In genomic region chr7:141739250-141739649, GRCh38 we compare ENCODE assay signal across 10 cellular contexts. TPM values are rescaled to one million over a fixed set of nuclear protein-coding genes. Genes with fewer than 3 reads are reported as not detected.
A peak's percentile ranks its signal among the peaks of the same experiment; 100 is the strongest.
DNase-seq lines count a peak whose midpoint lies in the region; ATAC-seq, FAIRE-seq and TF ChIP-seq lines count a peak whose summit lies in the region.
"Had no signal": no experiment of that assay in that cellular context is flagged by ENCODE, and none has a peak within 500 bp of the region (broad histone marks: within the 10 kb centered on the region; RNA-seq: fewer than 3 reads in every experiment).

No MANE protein-coding gene starts in this region.

- no peak for TF ChIP-seq EP300 in HepG2 (IDR thresholded peaks at IDR 0.05; ENCODE audit: low read depth in 2 of 2, low read length in 2 of 2)
- TF ChIP-seq EP300 in HepG2 (CRISPR knock-in tag; IDR thresholded peaks at IDR 0.05; ENCODE audit: borderline replicate concordance) = no peak
- TF ChIP-seq EP300 in tibial nerve (IDR thresholded peaks at IDR 0.05) = no peak

- H3K4me2 ChIP-seq in HepG2 (ENCODE audit: low read depth, low read length) = peak overlapping the region; percentile 85

- no TSS peak for BruUV-seq in HepG2 (replicated peaks; lab: Mats Ljungman, UMichigan)

- no peak for DNase-seq in heart left ventricle
- DNase-seq in Right ventricle myocardium superior = no peak
- DNase-seq in ascending aorta (ENCODE audit: low spot score in 2 of 2) = no peak
- no peak for DNase-seq in HepG2 (ENCODE audit: low spot score)
- no peak for DNase-seq in vagina (ENCODE audit: extremely low spot score in 2 of 2)
- no peak for DNase-seq in stimulated activated CD4-positive, alpha-beta T cell treated with anti-CD3 and anti-CD28 coated beads, Interleukin-4, amount 100 ng/mL, for 24 hours
- no peak for DNase-seq in SKM-1 treated with dmso at 0.1 percent for 144 hours (lab: John Stamatoyannopoulos, UW; ENCODE audit: unreplicated experiment)
- DNase-seq in tibial nerve (ENCODE audit: low spot score in 2 of 2) = no peak
- DNase-seq: NCI-H345 had no signal

- whole genome bisulfite sequencing in heart left ventricle, 4 donors = 49 to 74% (median 68%) methylated on average over 3 of the region's 3 CpGs
- 44% methylated on average over 3 of the region's 3 CpGs for WGBS in HepG2 (ENCODE audit: low lambda C conversion rate)
- WGBS in tibial nerve, 2 donors = 46 to 66% methylated on average over 3 of the region's 3 CpGs

- H3K9me3 ChIP-seq in heart left ventricle (no peaks in the 10 kb centered on the region), ascending aorta (no peaks in the 10 kb centered on the region), HepG2 (ENCODE audit: low read length) (no peaks in the 10 kb centered on the region), vagina (no peaks in the 10 kb centered on the region), tibial nerve (no peaks in the 10 kb centered on the region)

- H3K27ac ChIP-seq in heart left ventricle (peak overlapping the region in 1 of 12 donors; percentile 87), ascending aorta (peak overlapping the region in 1 of 2 donors; percentile 81), HepG2 (ENCODE audit: extremely low read length, insufficient read depth, low read length) (peak overlapping the region; percentile 81), vagina (no peak overlapping the region), tibial nerve (no peak overlapping the region)

- TF ChIP-seq CTCF in heart left ventricle (IDR thresholded peaks at IDR 0.05) (no peak), ascending aorta (IDR thresholded peaks at IDR 0.05) (no peak), HepG2 (CRISPR knock-in tag; IDR thresholded peaks at IDR 0.05) (no peak), vagina (IDR thresholded peaks at IDR 0.05) (no peak), tibial nerve (IDR thresholded peaks at IDR 0.05) (no peak)

- peaks cover 32% of the 10 kb centered on the region for H3K79me2 ChIP-seq in HepG2 (ENCODE audit: insufficient read depth, low read length)

- CTCF ChIA-PET in HepG2 (lab: Yijun Ruan, JAX; ENCODE audit: low intra/inter-chr PET ratio, low total read pairs) = interaction anchor here (2.5 kb wide), 1 partner anchor 85 kb away, joined by 16 read pairs; no protein-coding TSS in a partner anchor

- FAIRE-seq in HepG2 (lab: Jason Lieb, UNC) = no peak

- TF ChIP-seq RAD21 in HepG2 (CRISPR knock-in tag; IDR thresholded peaks at IDR 0.05) = no peak

- H3K27me3 ChIP-seq in heart left ventricle (no peaks in the 10 kb centered on the region), ascending aorta (no peaks in the 10 kb centered on the region), HepG2 (ENCODE audit: control insufficient read depth in 1 of 2, insufficient read depth in 2 of 2, low read length in 2 of 2) (no peaks in the 10 kb centered on the region; a peak in 1 of 5 replicates), vagina (no peaks in the 10 kb centered on the region), tibial nerve (no peaks in the 10 kb centered on the region)

- no peak for ATAC-seq in heart left ventricle
- ATAC-seq in Right ventricle myocardium superior (ENCODE audit: poor library complexity) = no peak
- no peak for ATAC-seq in HepG2

- H3K4me3 ChIP-seq in heart left ventricle (peak overlapping the region in 8 of 12 donors; percentile 63 to 84 (median 74)), ascending aorta (peak overlapping the region; percentile 70 to 73), HepG2 (replicated peaks in 1 of 3; ENCODE audit: insufficient read depth in 1 of 3, low read depth in 2 of 3, low read length in 3 of 3) (peak overlapping the region; percentile 84 to 93 (median 85)), vagina (peak overlapping the region; percentile 66 to 70), tibial nerve (peak overlapping the region in 1 of 4 donors; percentile 65)

- no peak overlapping the region for H2AFZ ChIP-seq in HepG2 (ENCODE audit: low read length)

- no peak for TF ChIP-seq POLR2A in heart left ventricle (IDR thresholded peaks at IDR 0.05)
- no peak for TF ChIP-seq POLR2A in HepG2 (IDR thresholded peaks at IDR 0.05; ENCODE audit: insufficient read depth in 1 of 2, low read depth in 2 of 2, low read length in 2 of 2)
- no peak for TF ChIP-seq POLR2A in vagina (IDR thresholded peaks at IDR 0.05)
- TF ChIP-seq POLR2A in tibial nerve (IDR thresholded peaks at IDR 0.05) = no peak

- POLR2A ChIA-PET in HepG2 (lab: Yijun Ruan, JAX) = interaction anchor here (1.4 kb wide), 1 partner anchor 188 kb away, joined by 6 read pairs; the partner anchor contains the start of gene AGK

- H3K9ac ChIP-seq in HepG2 (ENCODE audit: insufficient read depth, low read depth, low read length) = peak overlapping the region; percentile 82

- intact Hi-C loops in heart left ventricle (cut with DNase I) (loop anchor here in 8 of 10 donors (2.0 to 10.0 kb wide), 6 partner anchors 74 to 187 kb away; partner anchors contain the start of gene AGK (in 1 of the 8)), Right ventricle myocardium superior (cut with DNase I) (no loop called here), ascending aorta (cut with DNase I) (loop anchor here (2.0 to 5.0 kb wide), 3 partner anchors 36 to 187 kb away; partner anchors contain the start of genes AGK and DENND11), HepG2 (cut with micrococcal nuclease; ENCODE audit: unreplicated experiment) (loop anchor here (2.0 kb wide), 1 partner anchor 42 kb away; no protein-coding TSS in a partner anchor), vagina (cut with DNase I) (loop anchor here (10.0 kb wide), 1 partner anchor 84 kb away; no protein-coding TSS in a partner anchor)

- H4K20me1 ChIP-seq in HepG2 (ENCODE audit: insufficient read depth, low read length) = no peaks in the 10 kb centered on the region

- in situ Hi-C loops in HepG2 (cut with HindIII; ENCODE audit: extremely low pct_ligation_motif_present, low pct_unique_long_range_greater_than_20kb) = loop anchor here (10.0 kb wide), 1 partner anchor 84 kb away; no protein-coding TSS in a partner anchor

- H3K36me3 ChIP-seq in heart left ventricle (peaks cover 0 to 51% (median 43%) of the 10 kb centered on the region in 9 donors), ascending aorta (peaks cover 29 to 32% of the 10 kb centered on the region in 2 donors), HepG2 (replicated peaks in 1 of 2; ENCODE audit: control insufficient read depth in 1 of 2, insufficient read depth in 2 of 2, low read length in 2 of 2) (peaks cover 14 to 38% of the 10 kb centered on the region in 2 experiments), vagina (peaks cover 0 to 36% of the 10 kb centered on the region in 2 donors), tibial nerve (peaks cover 0 to 44% (median 14%) of the 10 kb centered on the region in 3 donors)

- peaks cover 0 to 31% (median 17%) of the 10 kb centered on the region in 12 donors for H3K4me1 ChIP-seq in heart left ventricle
- peaks cover 2 to 10% of the 10 kb centered on the region in 2 donors for H3K4me1 ChIP-seq in ascending aorta
- peaks cover 29% of the 10 kb centered on the region for H3K4me1 ChIP-seq in HepG2 (ENCODE audit: insufficient read depth, low read length)
- peaks cover 34% of the 10 kb centered on the region for H3K4me1 ChIP-seq in vagina
- peaks cover 0 to 31% (median 6%) of the 10 kb centered on the region in 4 donors for H3K4me1 ChIP-seq in tibial nerve

RNA-seq across cellular contexts. Expression of gene SSBP1, which starts 1.1 kb away (rescaled TPM):
- total RNA-seq in heart left ventricle = 100 to 1,000 TPM in 6 of 9 donors, 10 to 100 TPM in 3; 95.5 to 120 (median 104) TPM
- 100 to 1,000 TPM; 252 to 268 TPM for polyA plus RNA-seq in heart left ventricle
- 116 TPM for total RNA-seq in Right ventricle myocardium superior
- 19.2 TPM for total RNA-seq in ascending aorta
- total RNA-seq in HepG2 (2016; rRNA removed; fragmentation: Illumina TruSeq; extraction: Trizol) = 254 and 363 TPM in 2 replicates
- total RNA-seq in HepG2 (2016; cell fraction: cytosol; rRNA removed; fragmentation: Illumina TruSeq; extraction: Trizol; ENCODE audit: low read depth) = 86.1 and 88.6 TPM in 2 replicates
- 267 and 364 TPM in 2 replicates for total RNA-seq in HepG2 (2016; cell fraction: insoluble cytoplasmic fraction; rRNA removed; fragmentation: Illumina TruSeq; extraction: Trizol)
- 74.3 and 78.8 TPM in 2 replicates for total RNA-seq in HepG2 (2016; cell fraction: membrane; rRNA removed; fragmentation: Illumina TruSeq; extraction: Trizol)
- total RNA-seq in HepG2 (2016; cell fraction: nucleus; rRNA removed; fragmentation: Illumina TruSeq; extraction: Trizol) = 124 TPM in 2 replicates
- polyA plus RNA-seq in HepG2 (2011; rRNA removed) = 52.9 and 64.4 TPM in 2 replicates
- 35.9 and 51.3 TPM in 2 replicates for polyA plus RNA-seq in HepG2 (2011; cell fraction: cytosol; rRNA removed)
- polyA plus RNA-seq in HepG2 (2011; cell fraction: nucleus; rRNA removed) = 24.0 and 27.9 TPM in 2 replicates
- polyA plus RNA-seq in HepG2 (2012) = 106 and 158 TPM in 2 replicates
- polyA plus RNA-seq in HepG2 (2016; cell fraction: cytosol; fragmentation: Illumina TruSeq; extraction: Trizol; ENCODE audit: low read depth) = 90.2 and 95.1 TPM in 2 replicates
- 372 and 403 TPM in 2 replicates for polyA plus RNA-seq in HepG2 (2016; cell fraction: insoluble cytoplasmic fraction; fragmentation: Illumina TruSeq; extraction: Trizol; ENCODE audit: low read depth)
- polyA plus RNA-seq in HepG2 (2016; cell fraction: membrane; fragmentation: Illumina TruSeq; extraction: Trizol; ENCODE audit: low read depth) = 62.4 and 68.6 TPM in 2 replicates
- polyA plus RNA-seq in HepG2 (2016; cell fraction: nucleus; fragmentation: Illumina TruSeq; extraction: Trizol; ENCODE audit: insufficient read depth, low read depth) = 142 and 144 TPM in 2 replicates
- polyA minus RNA-seq in HepG2 (2011; rRNA and poly(A)+ RNA removed; ENCODE audit: low replicate concordance) = 22.8 and 40.3 TPM in 2 replicates
- 20.9 and 24.2 TPM in 2 replicates for polyA minus RNA-seq in HepG2 (2011; cell fraction: cytosol; rRNA and poly(A)+ RNA removed)
- 119 and 126 TPM in 2 replicates for polyA minus RNA-seq in HepG2 (2011; cell fraction: nucleus; rRNA and poly(A)+ RNA removed)
- 74.4 TPM for total RNA-seq in vagina
- total RNA-seq in tibial nerve = 10 to 100 TPM; 77.9 to 96.3 (median 87.0) TPM

RNA-seq across cellular contexts. Expression of gene TAS2R3, which starts 24.6 kb away (rescaled TPM):
- 1 to 10 TPM in 1 of 9 donors, under 1 TPM in 5, not detected in 3; 0.25 to 1.2 (median 0.58) TPM for total RNA-seq in heart left ventricle
- polyA plus RNA-seq in heart left ventricle = not detected
- 0.32 TPM for total RNA-seq in Right ventricle myocardium superior
- total RNA-seq in ascending aorta = 6.6 TPM
- total RNA-seq in HepG2 (2016; rRNA removed; fragmentation: Illumina TruSeq; extraction: Trizol) = 0.55 and 1.1 TPM in 2 replicates
- total RNA-seq in HepG2 (2016; cell fraction: cytosol; rRNA removed; fragmentation: Illumina TruSeq; extraction: Trizol; ENCODE audit: low read depth) = not detected in 2 replicates
- 1.2 TPM in 1 of 2 replicates, not detected in the other for total RNA-seq in HepG2 (2016; cell fraction: insoluble cytoplasmic fraction; rRNA removed; fragmentation: Illumina TruSeq; extraction: Trizol)
- total RNA-seq in HepG2 (2016; cell fraction: membrane; rRNA removed; fragmentation: Illumina TruSeq; extraction: Trizol) = not detected in 2 replicates
- 6.7 TPM in 2 replicates for total RNA-seq in HepG2 (2016; cell fraction: nucleus; rRNA removed; fragmentation: Illumina TruSeq; extraction: Trizol)
- polyA plus RNA-seq in HepG2 (2011; rRNA removed) = 0.72 and 0.74 TPM in 2 replicates
- not detected in 2 replicates for polyA plus RNA-seq in HepG2 (2011; cell fraction: cytosol; rRNA removed)
- polyA plus RNA-seq in HepG2 (2011; cell fraction: nucleus; rRNA removed) = 3.0 and 3.9 TPM in 2 replicates
- polyA plus RNA-seq in HepG2 (2012) = 0.24 TPM in 1 of 2 replicates, not detected in the other
- not detected in 2 replicates for polyA plus RNA-seq in HepG2 (2016; cell fraction: cytosol; fragmentation: Illumina TruSeq; extraction: Trizol; ENCODE audit: low read depth)
- polyA plus RNA-seq in HepG2 (2016; cell fraction: insoluble cytoplasmic fraction; fragmentation: Illumina TruSeq; extraction: Trizol; ENCODE audit: low read depth) = not detected in 2 replicates
- not detected in 2 replicates for polyA plus RNA-seq in HepG2 (2016; cell fraction: membrane; fragmentation: Illumina TruSeq; extraction: Trizol; ENCODE audit: low read depth)
- polyA plus RNA-seq in HepG2 (2016; cell fraction: nucleus; fragmentation: Illumina TruSeq; extraction: Trizol; ENCODE audit: insufficient read depth, low read depth) = 1.0 TPM in 1 of 2 replicates, not detected in the other
- 4.3 and 5.1 TPM in 2 replicates for polyA minus RNA-seq in HepG2 (2011; rRNA and poly(A)+ RNA removed; ENCODE audit: low replicate concordance)
- not detected in 2 replicates for polyA minus RNA-seq in HepG2 (2011; cell fraction: cytosol; rRNA and poly(A)+ RNA removed)
- 41.8 and 44.5 TPM in 2 replicates for polyA minus RNA-seq in HepG2 (2011; cell fraction: nucleus; rRNA and poly(A)+ RNA removed)
- total RNA-seq in vagina = 1.5 TPM
- total RNA-seq in tibial nerve = 1 to 10 TPM; 3.1 to 5.9 (median 4.4) TPM

RNA-seq across cellular contexts. Expression of gene WEE2, which starts 31.1 kb away (rescaled TPM):
- total RNA-seq in heart left ventricle (under 1 TPM in 1 of 9 donors, not detected in 8; 0.08 TPM), Right ventricle myocardium superior (not detected), ascending aorta (not detected), HepG2 (2016; rRNA removed; fragmentation: Illumina TruSeq; extraction: Trizol) (not detected in 2 replicates), vagina (not detected), tibial nerve (not detected)
- polyA plus RNA-seq in heart left ventricle (not detected), HepG2 (2011; rRNA removed) (not detected in 2 replicates)
- total RNA-seq in HepG2 (2016; cell fraction: cytosol; rRNA removed; fragmentation: Illumina TruSeq; extraction: Trizol; ENCODE audit: low read depth) = not detected in 2 replicates
- total RNA-seq in HepG2 (2016; cell fraction: insoluble cytoplasmic fraction; rRNA removed; fragmentation: Illumina TruSeq; extraction: Trizol) = not detected in 2 replicates
- total RNA-seq in HepG2 (2016; cell fraction: membrane; rRNA removed; fragmentation: Illumina TruSeq; extraction: Trizol) = not detected in 2 replicates
- not detected in 2 replicates for total RNA-seq in HepG2 (2016; cell fraction: nucleus; rRNA removed; fragmentation: Illumina TruSeq; extraction: Trizol)
- not detected in 2 replicates for polyA plus RNA-seq in HepG2 (2011; cell fraction: cytosol; rRNA removed)
- polyA plus RNA-seq in HepG2 (2011; cell fraction: nucleus; rRNA removed) = 0.09 TPM in 1 of 2 replicates, not detected in the other
- 0.04 TPM in 1 of 2 replicates, not detected in the other for polyA plus RNA-seq in HepG2 (2012)
- not detected in 2 replicates for polyA plus RNA-seq in HepG2 (2016; cell fraction: cytosol; fragmentation: Illumina TruSeq; extraction: Trizol; ENCODE audit: low read depth)
- not detected in 2 replicates for polyA plus RNA-seq in HepG2 (2016; cell fraction: insoluble cytoplasmic fraction; fragmentation: Illumina TruSeq; extraction: Trizol; ENCODE audit: low read depth)
- not detected in 2 replicates for polyA plus RNA-seq in HepG2 (2016; cell fraction: membrane; fragmentation: Illumina TruSeq; extraction: Trizol; ENCODE audit: low read depth)
- not detected in 2 replicates for polyA plus RNA-seq in HepG2 (2016; cell fraction: nucleus; fragmentation: Illumina TruSeq; extraction: Trizol; ENCODE audit: insufficient read depth, low read depth)
- not detected in 2 replicates for polyA minus RNA-seq in HepG2 (2011; rRNA and poly(A)+ RNA removed; ENCODE audit: low replicate concordance)
- not detected in 2 replicates for polyA minus RNA-seq in HepG2 (2011; cell fraction: cytosol; rRNA and poly(A)+ RNA removed)
- polyA minus RNA-seq in HepG2 (2011; cell fraction: nucleus; rRNA and poly(A)+ RNA removed) = 0.26 TPM in 1 of 2 replicates, not detected in the other
- total RNA-seq: mesenteric fat pad had no signal

RNA-seq across cellular contexts. Expression of gene TAS2R4, which starts 37.2 kb away (rescaled TPM):
- under 1 TPM in 7 of 9 donors, not detected in 2; 0.12 to 0.67 (median 0.19) TPM for total RNA-seq in heart left ventricle
- under 1 TPM; 0.07 to 0.11 TPM for polyA plus RNA-seq in heart left ventricle
- 0.32 TPM for total RNA-seq in Right ventricle myocardium superior
- total RNA-seq in ascending aorta = not detected
- 0.28 and 0.80 TPM in 2 replicates for total RNA-seq in HepG2 (2016; rRNA removed; fragmentation: Illumina TruSeq; extraction: Trizol)
- total RNA-seq in HepG2 (2016; cell fraction: cytosol; rRNA removed; fragmentation: Illumina TruSeq; extraction: Trizol; ENCODE audit: low read depth) = not detected in 2 replicates
- 0.48 and 0.76 TPM in 2 replicates for total RNA-seq in HepG2 (2016; cell fraction: insoluble cytoplasmic fraction; rRNA removed; fragmentation: Illumina TruSeq; extraction: Trizol)
- total RNA-seq in HepG2 (2016; cell fraction: membrane; rRNA removed; fragmentation: Illumina TruSeq; extraction: Trizol) = not detected in 2 replicates
- total RNA-seq in HepG2 (2016; cell fraction: nucleus; rRNA removed; fragmentation: Illumina TruSeq; extraction: Trizol) = 4.3 and 4.6 TPM in 2 replicates
- 0.69 and 0.71 TPM in 2 replicates for polyA plus RNA-seq in HepG2 (2011; rRNA removed)
- polyA plus RNA-seq in HepG2 (2011; cell fraction: cytosol; rRNA removed) = 0.07 TPM in 1 of 2 replicates, not detected in the other
- 1.6 and 3.3 TPM in 2 replicates for polyA plus RNA-seq in HepG2 (2011; cell fraction: nucleus; rRNA removed)
- 0.50 and 0.55 TPM in 2 replicates for polyA plus RNA-seq in HepG2 (2012)
- not detected in 2 replicates for polyA plus RNA-seq in HepG2 (2016; cell fraction: cytosol; fragmentation: Illumina TruSeq; extraction: Trizol; ENCODE audit: low read depth)
- polyA plus RNA-seq in HepG2 (2016; cell fraction: insoluble cytoplasmic fraction; fragmentation: Illumina TruSeq; extraction: Trizol; ENCODE audit: low read depth) = 0.09 TPM in 1 of 2 replicates, not detected in the other
- polyA plus RNA-seq in HepG2 (2016; cell fraction: membrane; fragmentation: Illumina TruSeq; extraction: Trizol; ENCODE audit: low read depth) = not detected in 2 replicates
- polyA plus RNA-seq in HepG2 (2016; cell fraction: nucleus; fragmentation: Illumina TruSeq; extraction: Trizol; ENCODE audit: insufficient read depth, low read depth) = 2.1 and 2.4 TPM in 2 replicates
- polyA minus RNA-seq in HepG2 (2011; rRNA and poly(A)+ RNA removed; ENCODE audit: low replicate concordance) = 2.1 and 5.7 TPM in 2 replicates
- 0.44 and 0.49 TPM in 2 replicates for polyA minus RNA-seq in HepG2 (2011; cell fraction: cytosol; rRNA and poly(A)+ RNA removed)
- polyA minus RNA-seq in HepG2 (2011; cell fraction: nucleus; rRNA and poly(A)+ RNA removed) = 21.9 and 30.5 TPM in 2 replicates
- 1.5 TPM for total RNA-seq in vagina
- total RNA-seq in tibial nerve = 1 to 10 TPM; 1.5 to 7.3 (median 4.5) TPM

RNA-seq across cellular contexts. Expression of gene DENND11, which starts 37.3 kb away (rescaled TPM):
- total RNA-seq in heart left ventricle = 10 to 100 TPM in 3 of 9 donors, 1 to 10 TPM in 6; 6.7 to 15.3 (median 8.8) TPM
- polyA plus RNA-seq in heart left ventricle = 1 to 10 TPM; 3.5 to 5.8 TPM
- total RNA-seq in Right ventricle myocardium superior = 8.6 TPM
- 10.4 TPM for total RNA-seq in ascending aorta
- 10.5 and 12.5 TPM in 2 replicates for total RNA-seq in HepG2 (2016; rRNA removed; fragmentation: Illumina TruSeq; extraction: Trizol)
- total RNA-seq in HepG2 (2016; cell fraction: cytosol; rRNA removed; fragmentation: Illumina TruSeq; extraction: Trizol; ENCODE audit: low read depth) = 0.91 and 1.1 TPM in 2 replicates
- 11.0 and 11.5 TPM in 2 replicates for total RNA-seq in HepG2 (2016; cell fraction: insoluble cytoplasmic fraction; rRNA removed; fragmentation: Illumina TruSeq; extraction: Trizol)
- 3.4 and 4.2 TPM in 2 replicates for total RNA-seq in HepG2 (2016; cell fraction: membrane; rRNA removed; fragmentation: Illumina TruSeq; extraction: Trizol)
- total RNA-seq in HepG2 (2016; cell fraction: nucleus; rRNA removed; fragmentation: Illumina TruSeq; extraction: Trizol) = 14.7 and 16.1 TPM in 2 replicates
- polyA plus RNA-seq in HepG2 (2011; rRNA removed) = 7.1 and 8.6 TPM in 2 replicates
- polyA plus RNA-seq in HepG2 (2011; cell fraction: cytosol; rRNA removed) = 3.2 and 3.4 TPM in 2 replicates
- polyA plus RNA-seq in HepG2 (2011; cell fraction: nucleus; rRNA removed) = 21.3 and 27.5 TPM in 2 replicates
- 7.6 and 8.6 TPM in 2 replicates for polyA plus RNA-seq in HepG2 (2012)
- polyA plus RNA-seq in HepG2 (2016; cell fraction: cytosol; fragmentation: Illumina TruSeq; extraction: Trizol; ENCODE audit: low read depth) = 0.69 and 0.88 TPM in 2 replicates
- polyA plus RNA-seq in HepG2 (2016; cell fraction: insoluble cytoplasmic fraction; fragmentation: Illumina TruSeq; extraction: Trizol; ENCODE audit: low read depth) = 7.0 and 7.3 TPM in 2 replicates
- 1.3 and 1.4 TPM in 2 replicates for polyA plus RNA-seq in HepG2 (2016; cell fraction: membrane; fragmentation: Illumina TruSeq; extraction: Trizol; ENCODE audit: low read depth)
- 15.7 and 16.4 TPM in 2 replicates for polyA plus RNA-seq in HepG2 (2016; cell fraction: nucleus; fragmentation: Illumina TruSeq; extraction: Trizol; ENCODE audit: insufficient read depth, low read depth)
- 11.8 and 13.6 TPM in 2 replicates for polyA minus RNA-seq in HepG2 (2011; rRNA and poly(A)+ RNA removed; ENCODE audit: low replicate concordance)
- polyA minus RNA-seq in HepG2 (2011; cell fraction: cytosol; rRNA and poly(A)+ RNA removed) = 3.6 and 5.0 TPM in 2 replicates
- polyA minus RNA-seq in HepG2 (2011; cell fraction: nucleus; rRNA and poly(A)+ RNA removed) = 22.7 and 28.0 TPM in 2 replicates
- 21.1 TPM for total RNA-seq in vagina
- total RNA-seq in tibial nerve = 10 to 100 TPM; 14.1 to 16.7 (median 15.5) TPM
